19 cellular contexts compared by ENCODE assay signal in the genomic region with DNA sequence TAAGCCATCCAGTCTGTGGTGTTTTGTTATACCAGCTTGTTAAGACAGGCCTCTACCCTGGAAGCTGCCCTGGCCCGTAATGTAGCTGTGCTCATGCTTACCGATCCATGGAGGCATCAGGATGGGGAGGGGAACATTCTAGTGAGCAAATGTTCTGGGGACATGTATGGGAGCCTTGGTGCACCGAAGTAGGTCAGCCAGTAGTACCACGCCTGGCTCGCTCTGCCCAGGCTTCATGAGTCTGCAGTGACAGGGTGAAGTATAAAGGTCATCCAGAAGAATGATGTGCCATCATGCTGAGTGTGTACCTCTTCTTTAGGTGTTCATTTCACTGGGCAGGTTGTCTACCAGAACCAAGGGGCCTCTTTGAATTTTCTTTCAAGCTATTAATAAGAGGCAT.
"Had no signal": no experiment of that assay in that cellular context is flagged by ENCODE, and none has a peak within 500 bp of the region (broad histone marks: within the 10 kb centered on the region; RNA-seq: fewer than 3 reads in every experiment).

No MANE protein-coding gene starts in this region.

- H3K27me3 ChIP-seq: cardiac muscle cell, tibial nerve had no signal

- FAIRE-seq: TTC549, urothelium cell line had no signal

- H3K4me3 ChIP-seq: cardiac muscle cell, tibial nerve had no signal

- H3K9me3 ChIP-seq: tibial nerve had no signal

- DNase-seq: activated CD4-positive, alpha-beta memory T cell treated with anti-CD3 and anti-CD28 coated beads, Interleukin-2, amount 10 ng/mL, durations not matched to agents 7 days and 5 days; activated CD4-positive, alpha-beta T cell treated with anti-CD3 and anti-CD28 coated beads for 4 hours; activated CD8-positive, alpha-beta memory T cell treated with anti-CD3 and anti-CD28 coated beads, Interleukin-2, amount 10 ng/mL, durations not matched to agents 7 days and 5 days; activated naive CD4-positive, alpha-beta T cell treated with Interleukin-2 at 50 U/mL for 16 hours; activated naive CD8-positive, alpha-beta T cell treated with anti-CD3 and anti-CD28 coated beads, Interleukin-2, amount 10 ng/mL, durations not matched to agents 7 days and 5 days; activated T-cell treated with anti-CD3 and anti-CD28 coated beads, Interleukin-2, amount 50 U/mL, for 1 hour; amygdala; effector memory CD8-positive, alpha-beta T cell; foreskin fibroblast; hippocampal formation; islet precursor cell; midbrain; occipital lobe; stimulated activated naive CD4-positive, alpha-beta T cell treated with Interleukin-2 at 50 U/mL for 16 hours had no signal

- H3K36me3 ChIP-seq: cardiac muscle cell, tibial nerve had no signal

- H3K27ac ChIP-seq: cardiac muscle cell, epithelial cell of prostate, tibial nerve had no signal
